ENCODE assay signal across 1 cellular context in the genomic region with DNA sequence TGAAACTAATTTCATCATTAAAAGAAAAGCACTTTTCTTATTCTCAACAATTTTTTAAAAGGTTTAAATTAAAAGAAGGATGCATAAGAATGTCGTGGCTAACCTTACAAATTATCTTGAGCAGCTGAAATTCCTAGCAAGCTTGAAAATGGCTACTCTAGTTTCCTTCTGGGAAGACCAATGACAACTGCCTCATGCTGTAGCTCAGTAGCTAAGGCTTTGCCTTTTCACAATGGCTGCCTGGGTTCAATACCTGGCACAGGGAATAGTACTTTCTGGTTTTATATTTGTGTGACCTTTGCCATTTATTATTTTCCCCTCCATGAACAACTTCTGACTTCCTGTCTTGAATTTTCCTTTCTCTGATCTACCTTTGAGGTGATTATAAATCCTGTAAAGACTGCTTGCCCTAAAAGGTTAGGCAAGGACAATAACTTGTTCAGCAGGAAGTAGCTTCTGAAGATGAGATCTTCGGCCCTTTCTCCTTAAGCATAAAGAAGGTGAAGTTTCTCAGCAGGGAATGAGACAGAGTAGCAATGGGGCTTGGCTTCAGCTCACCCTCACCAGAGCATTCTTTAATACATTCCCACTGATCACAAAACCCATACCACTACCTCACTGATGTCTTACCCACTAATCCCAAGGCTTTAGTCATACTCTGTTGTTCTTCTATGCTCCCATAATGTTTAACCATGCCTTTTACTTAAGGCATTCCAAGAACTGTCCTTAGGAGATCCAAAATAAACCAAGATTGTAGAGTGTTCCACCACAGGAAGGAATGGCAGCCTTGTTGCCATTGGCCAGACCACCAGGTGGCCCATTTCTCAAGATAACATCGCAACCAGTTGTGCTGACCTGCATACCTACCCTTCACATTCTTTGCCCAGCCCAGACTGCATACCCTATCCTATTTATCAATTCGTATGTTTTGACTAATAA.
TF ChIP-seq lines count a peak whose summit lies in the region.

No MANE protein-coding gene starts in this region.

TF ChIP-seq in H1, 55 proteins besides CTCF, POLR2A, EP300 and RAD21:
- TF ChIP-seq POLR2AphosphoS5 (IDR thresholded peaks at IDR 0.05; ENCODE audit: low read depth, low read length) (no peak), TBP (IDR thresholded peaks at IDR 0.05; ENCODE audit: low read depth, low read length) (peak; percentile 82), MAFK (IDR thresholded peaks at IDR 0.05; ENCODE audit: low read depth, low read length) (no peak), SIX5 (IDR thresholded peaks at IDR 0.05; ENCODE audit: low read depth, low read length) (no peak), KDM4A (IDR thresholded peaks at IDR 0.05; ENCODE audit: low read depth, low read length, severe bottlenecking) (no peak), FOSL1 (IDR thresholded peaks at IDR 0.05; ENCODE audit: insufficient read depth, low read depth, low read length) (no peak), BCL11A (IDR thresholded peaks at IDR 0.05; ENCODE audit: low read depth in 2 of 2, low read length in 2 of 2) (no peak)
- TF ChIP-seq, protein P1, sequence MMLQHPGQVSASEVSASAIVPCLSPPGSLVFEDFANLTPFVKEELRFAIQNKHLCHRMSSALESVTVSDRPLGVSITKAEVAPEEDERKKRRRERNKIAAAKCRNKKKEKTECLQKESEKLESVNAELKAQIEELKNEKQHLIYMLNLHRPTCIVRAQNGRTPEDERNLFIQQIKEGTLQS (IDR thresholded peaks at IDR 0.05; ENCODE audit: insufficient read depth, low read depth, low read length), result no peak
